ENCODE assay signal across 15 cellular contexts in genomic region chr4:122364700-122365404, GRCh38. TPM values are rescaled to one million over a fixed set of nuclear protein-coding genes. Genes with fewer than 3 reads are reported as not detected.
A peak's percentile ranks its signal among the peaks of the same experiment; 100 is the strongest.
DNase-seq lines count a peak whose midpoint lies in the region; ATAC-seq lines count a peak whose summit lies in the region.
"Had no signal": no experiment of that assay in that cellular context is flagged by ENCODE, and none has a peak within 500 bp of the region (broad histone marks: within the 10 kb centered on the region; RNA-seq: fewer than 3 reads in every experiment).

No MANE protein-coding gene starts in this region.

- ATAC-seq in HG03521 (IDR thresholded peaks at IDR 0.05; ENCODE audit: unreplicated experiment): no peak
- no peak for ATAC-seq in naive thymus-derived CD8-positive, alpha-beta T cell
- ATAC-seq: activated T-cell treated with anti-CD3 and anti-CD28 coated beads, Interleukin-2, amount 50 U/mL, for 4 hours; Right ventricle myocardium inferior had no signal

- no peaks in the 10 kb centered on the region for H3K27me3 ChIP-seq in H7 (ENCODE audit: control insufficient read depth, insufficient read depth, low read length)
- H3K27me3 ChIP-seq: neutrophil, testis had no signal

- no peaks in the 10 kb centered on the region for H3K4me1 Mint-ChIP-seq in naive thymus-derived CD8-positive, alpha-beta T cell

- H3K4me3 Mint-ChIP-seq in naive thymus-derived CD8-positive, alpha-beta T cell: no peak overlapping the region
- H3K4me3 Mint-ChIP-seq: activated T-cell treated with anti-CD3 and anti-CD28 coated beads, Interleukin-2, amount 50 U/mL, for 4 hours had no signal

- DNase-seq in DMS153 (lab: John Stamatoyannopoulos, UW) (peak; percentile 3), H7 (no peak), SHP77 treated with DMSO at 0.1 percent for 48 hours (lab: John Stamatoyannopoulos, UW) (peak; percentile 70), iPS DF 19.7 (ENCODE audit: low read depth, low spot score) (peak; percentile 9), NCI-H524 (lab: John Stamatoyannopoulos, UW) (no peak)
- DNase-seq in naive thymus-derived CD8-positive, alpha-beta T cell: no peak
- DNase-seq: activated T-cell treated with anti-CD3 and anti-CD28 coated beads, Interleukin-2, amount 50 U/mL, for 4 hours; testis had no signal

- H3K4me3 ChIP-seq in H7 (ENCODE audit: insufficient read depth, low read depth, low read length): peak overlapping the region; percentile 24
- H3K4me3 ChIP-seq: skin epidermis, testis had no signal

- H3K36me3 ChIP-seq in H7 (replicated peaks; ENCODE audit: control insufficient read depth, insufficient read depth, low read length): no peaks in the 10 kb centered on the region

- peaks cover 0 to 46% (median 29%) of the 10 kb centered on the region in 9 donors for H3K9me3 Mint-ChIP-seq in naive thymus-derived CD8-positive, alpha-beta T cell

- peaks cover 0 to 3% (median 0%) of the 10 kb centered on the region in 5 donors for H3K27me3 Mint-ChIP-seq in naive thymus-derived CD8-positive, alpha-beta T cell

- POLR2A ChIA-PET in naive thymus-derived CD8-positive, alpha-beta T cell (lab: Charles Lee): no interaction called here

- H3K27ac Mint-ChIP-seq in naive thymus-derived CD8-positive, alpha-beta T cell: no peak overlapping the region

- H3K36me3 Mint-ChIP-seq in naive thymus-derived CD8-positive, alpha-beta T cell: peaks cover 26 to 31% (median 31%) of the 10 kb centered on the region in 3 donors

RNA-seq across cellular contexts. Expression of gene ADAD1, which starts 14.0 kb away (rescaled TPM):
- not detected in 2 replicates for total RNA-seq in H7 (2014; rRNA removed; shearing (Covaris generic))
- total RNA-seq in naive thymus-derived CD8-positive, alpha-beta T cell: not detected
- polyA plus RNA-seq in naive thymus-derived CD8-positive, alpha-beta T cell: not detected
- total RNA-seq: activated T-cell treated with anti-CD3 and anti-CD28 coated beads, Interleukin-2, amount 50 U/mL, for 4 hours; astrocyte; lower leg skin; M059J; Right ventricle myocardium inferior had no signal

Comparison
In these comparisons a context has a peak if more than half of its experiments do, and no peak if none do; other contexts are left out.
1. DNase-seq: peak in DMS153 (single experiment), SHP77 treated with DMSO at 0.1 percent for 48 hours (single experiment) and iPS DF 19.7 (single experiment); none in H7 (single experiment), NCI-H524 (0 of 2) and naive thymus-derived CD8-positive, alpha-beta T cell (0 of 10).